8 cellular contexts compared by ENCODE assay signal in the genomic region with DNA sequence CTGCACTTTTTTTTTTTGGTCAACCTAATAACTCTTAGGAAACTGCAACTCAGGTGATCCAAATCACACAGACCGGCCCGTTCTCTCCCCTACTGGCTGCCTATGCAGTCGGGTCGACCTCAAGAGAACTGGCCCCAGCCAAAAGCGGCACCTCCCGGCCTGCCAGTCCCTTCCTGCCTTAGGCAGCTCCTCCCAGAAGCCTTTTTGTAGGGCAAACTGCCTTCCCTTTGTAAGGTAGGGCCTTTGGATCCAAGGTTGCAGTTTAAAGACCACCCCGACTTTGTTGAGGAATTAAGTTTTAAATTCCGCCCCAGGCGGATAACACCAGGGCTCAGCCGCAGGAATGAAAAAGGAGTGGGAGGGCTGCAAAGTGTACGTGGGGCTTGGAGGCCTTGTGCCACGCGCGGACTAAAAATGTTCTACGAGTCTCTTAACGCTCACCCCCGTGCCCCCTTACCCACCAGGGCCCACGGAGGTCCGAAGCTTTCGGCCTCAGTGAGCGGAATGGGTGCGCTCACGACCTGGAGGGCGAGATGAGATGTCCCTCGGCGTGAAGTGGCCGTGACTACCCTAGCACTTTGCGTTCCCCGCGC. TPM values are rescaled to one million over a fixed set of nuclear protein-coding genes. Genes with fewer than 3 reads are reported as not detected.
A peak's percentile ranks its signal among the peaks of the same experiment; 100 is the strongest.
DNase-seq lines count a peak whose midpoint lies in the region; ATAC-seq and TF ChIP-seq lines count a peak whose summit lies in the region.

No MANE protein-coding gene starts in this region.

- 2% methylated on average over 30 of the region's 30 CpGs for WGBS in smooth muscle cell (ENCODE audit: low lambda C conversion rate)

- no peak for ATAC-seq in activated naive CD8-positive, alpha-beta T cell treated with anti-CD3 and anti-CD28 coated beads, Interleukin-2, amount 10 ng/mL, durations not matched to agents 7 days and 5 days (ENCODE audit: low read depth)
- ATAC-seq in HG02588 (IDR thresholded peaks at IDR 0.05; ENCODE audit: unreplicated experiment), result no peak

- peaks cover 18% of the 10 kb centered on the region for H3F3A ChIP-seq in smooth muscle cell (ENCODE audit: low read depth)

- H3K9me3 Mint-ChIP-seq in activated CD4-positive, alpha-beta T cell treated with anti-CD3 and anti-CD28 coated beads, Interleukin-2, amount 10 ng/mL, durations not matched to agents 24 days and 14 days, result no peaks in the 10 kb centered on the region
- no peaks in the 10 kb centered on the region for H3K9me3 Mint-ChIP-seq in activated naive CD8-positive, alpha-beta T cell treated with anti-CD3 and anti-CD28 coated beads, Interleukin-2, amount 10 ng/mL, durations not matched to agents 7 days and 5 days

- peak overlapping the region; percentile 93 for H3K4me3 Mint-ChIP-seq in activated CD4-positive, alpha-beta T cell treated with anti-CD3 and anti-CD28 coated beads, Interleukin-2, amount 10 ng/mL, durations not matched to agents 24 days and 14 days
- peak overlapping the region; percentile 83 for H3K4me3 Mint-ChIP-seq in activated naive CD8-positive, alpha-beta T cell treated with anti-CD3 and anti-CD28 coated beads, Interleukin-2, amount 10 ng/mL, durations not matched to agents 7 days and 5 days

- peak overlapping the region; percentile 96 for H3K9ac ChIP-seq in iPS-15b (ENCODE audit: low read depth, low read length)
- H3K9ac ChIP-seq in smooth muscle cell (ENCODE audit: low read depth), result peak overlapping the region; percentile 36

- POLR2A ChIA-PET in activated naive CD8-positive, alpha-beta T cell treated with anti-CD3 and anti-CD28 coated beads, Interleukin-2, amount 10 ng/mL, durations not matched to agents 7 days and 5 days (lab: Charles Lee), result interaction anchor here (0.5 to 2.8 kb wide), 11 partner anchors 8 to 269 kb away, joined by 3 to 35 read pairs (median 4); a partner anchor contains a TSS

- H2AFZ ChIP-seq in smooth muscle cell (ENCODE audit: low read depth), result no peak overlapping the region

- H3K4me3 ChIP-seq in iPS-15b (ENCODE audit: low read depth, low read length) (peak overlapping the region; percentile 96), smooth muscle cell (peak overlapping the region; percentile 88)

- H4K20me1 ChIP-seq in smooth muscle cell (ENCODE audit: low read depth), result peaks cover 6% of the 10 kb centered on the region

- H3K27me3 Mint-ChIP-seq in activated CD4-positive, alpha-beta T cell treated with anti-CD3 and anti-CD28 coated beads, Interleukin-2, amount 10 ng/mL, durations not matched to agents 24 days and 14 days, result no peaks in the 10 kb centered on the region
- no peaks in the 10 kb centered on the region for H3K27me3 Mint-ChIP-seq in activated naive CD8-positive, alpha-beta T cell treated with anti-CD3 and anti-CD28 coated beads, Interleukin-2, amount 10 ng/mL, durations not matched to agents 7 days and 5 days

- peak overlapping the region; percentile 92 for H3K4me2 ChIP-seq in smooth muscle cell

- H3K79me2 ChIP-seq in smooth muscle cell (ENCODE audit: low read depth), result peaks cover 14% of the 10 kb centered on the region

- peak overlapping the region; percentile 42 for H3K27ac ChIP-seq in smooth muscle cell (ENCODE audit: low read depth)

- no peak for TF ChIP-seq CTCF in smooth muscle cell (IDR thresholded peaks at IDR 0.05; ENCODE audit: borderline replicate concordance, insufficient read depth, poor library complexity, severe bottlenecking)

- DNase-seq in activated CD4-positive, alpha-beta T cell treated with anti-CD3 and anti-CD28 coated beads, Interleukin-2, amount 10 ng/mL, durations not matched to agents 24 days and 14 days, result peak; percentile 76
- DNase-seq in activated CD4-positive, alpha-beta T cell treated with anti-CD3 and anti-CD28 coated beads, Interleukin-2, amount 50 U/mL, for 1 hour, result no peak
- DNase-seq in MV-4-11 (lab: John Stamatoyannopoulos, UW) (peak; percentile 20), smooth muscle cell (lab: John Stamatoyannopoulos, UW; ENCODE audit: unreplicated experiment) (no peak), superior temporal gyrus (ENCODE audit: extremely low spot score) (no peak)
- peak; percentile 34 for DNase-seq in activated naive CD8-positive, alpha-beta T cell treated with anti-CD3 and anti-CD28 coated beads, Interleukin-2, amount 10 ng/mL, durations not matched to agents 7 days and 5 days

- H3K36me3 Mint-ChIP-seq in activated CD4-positive, alpha-beta T cell treated with anti-CD3 and anti-CD28 coated beads, Interleukin-2, amount 10 ng/mL, durations not matched to agents 24 days and 14 days (ENCODE audit: low read depth), result peaks cover 34% of the 10 kb centered on the region
- peaks cover 20% of the 10 kb centered on the region for H3K36me3 Mint-ChIP-seq in activated naive CD8-positive, alpha-beta T cell treated with anti-CD3 and anti-CD28 coated beads, Interleukin-2, amount 10 ng/mL, durations not matched to agents 7 days and 5 days

- H3K36me3 ChIP-seq in iPS-15b (ENCODE audit: control insufficient read depth, insufficient read depth, low read length) (peaks cover 23% of the 10 kb centered on the region), smooth muscle cell (ENCODE audit: low read depth) (peaks cover 4% of the 10 kb centered on the region)

- H3K27ac Mint-ChIP-seq in activated CD4-positive, alpha-beta T cell treated with anti-CD3 and anti-CD28 coated beads, Interleukin-2, amount 10 ng/mL, durations not matched to agents 24 days and 14 days, result peak overlapping the region; percentile 89
- peak overlapping the region; percentile 72 for H3K27ac Mint-ChIP-seq in activated naive CD8-positive, alpha-beta T cell treated with anti-CD3 and anti-CD28 coated beads, Interleukin-2, amount 10 ng/mL, durations not matched to agents 7 days and 5 days

- H3K4me1 Mint-ChIP-seq in activated CD4-positive, alpha-beta T cell treated with anti-CD3 and anti-CD28 coated beads, Interleukin-2, amount 10 ng/mL, durations not matched to agents 24 days and 14 days, result peaks cover 31% of the 10 kb centered on the region
- H3K4me1 Mint-ChIP-seq in activated naive CD8-positive, alpha-beta T cell treated with anti-CD3 and anti-CD28 coated beads, Interleukin-2, amount 10 ng/mL, durations not matched to agents 7 days and 5 days, result peaks cover 40% of the 10 kb centered on the region

- intact Hi-C loops in activated CD4-positive, alpha-beta T cell treated with anti-CD3 and anti-CD28 coated beads, Interleukin-2, amount 10 ng/mL, durations not matched to agents 24 days and 14 days (cut with micrococcal nuclease), result loop anchor here (1.0 to 5.0 kb wide), 5 partner anchors 56 to 268 kb away; a partner anchor contains a TSS

- peaks cover 6% of the 10 kb centered on the region for H3K4me1 ChIP-seq in iPS-15b (ENCODE audit: control insufficient read depth, insufficient read depth, low read length)
- peaks cover 19% of the 10 kb centered on the region for H3K4me1 ChIP-seq in smooth muscle cell (ENCODE audit: low read depth)

- H3K27me3 ChIP-seq in iPS-15b (ENCODE audit: control insufficient read depth, insufficient read depth, low read length) (no peaks in the 10 kb centered on the region), smooth muscle cell (ENCODE audit: low read depth) (no peaks in the 10 kb centered on the region)

- H3K9me3 ChIP-seq in iPS-15b (ENCODE audit: control insufficient read depth, insufficient read depth, low read length) (no peaks in the 10 kb centered on the region), smooth muscle cell (replicated peaks; ENCODE audit: low read depth) (no peaks in the 10 kb centered on the region)

RNA-seq across cellular contexts. Expression of a gene that starts 0.6 kb away (rescaled TPM):
- total RNA-seq in activated CD4-positive, alpha-beta T cell treated with anti-CD3 and anti-CD28 coated beads, Interleukin-2, amount 10 ng/mL, durations not matched to agents 24 days and 14 days, result 18.1 and 20.7 TPM in 2 replicates
- 10 to 100 TPM; 20.8 TPM for total RNA-seq in activated naive CD8-positive, alpha-beta T cell treated with anti-CD3 and anti-CD28 coated beads, Interleukin-2, amount 10 ng/mL, durations not matched to agents 7 days and 5 days
- total RNA-seq in smooth muscle cell, result 16.3 and 16.6 TPM in 2 replicates
- polyA plus RNA-seq in smooth muscle cell, result 14.2 and 16.0 TPM in 2 replicates

RNA-seq across cellular contexts. Expression of a gene that starts 56.7 kb away (rescaled TPM):
- 25.3 and 27.0 TPM in 2 replicates for total RNA-seq in activated CD4-positive, alpha-beta T cell treated with anti-CD3 and anti-CD28 coated beads, Interleukin-2, amount 10 ng/mL, durations not matched to agents 24 days and 14 days
- 10 to 100 TPM; 40.8 to 43.1 TPM for total RNA-seq in activated naive CD8-positive, alpha-beta T cell treated with anti-CD3 and anti-CD28 coated beads, Interleukin-2, amount 10 ng/mL, durations not matched to agents 7 days and 5 days
- total RNA-seq in smooth muscle cell, result 19.3 and 24.5 TPM in 2 replicates
- polyA plus RNA-seq in smooth muscle cell, result 17.8 and 20.6 TPM in 2 replicates

Comparison
In these comparisons a context has a peak if more than half of its experiments do, and no peak if none do; other contexts are left out.
1. DNase-seq: peak in activated CD4-positive, alpha-beta T cell treated with anti-CD3 and anti-CD28 coated beads, Interleukin-2, amount 10 ng/mL, durations not matched to agents 24 days and 14 days (single experiment), MV-4-11 (single experiment) and activated naive CD8-positive, alpha-beta T cell treated with anti-CD3 and anti-CD28 coated beads, Interleukin-2, amount 10 ng/mL, durations not matched to agents 7 days and 5 days (single experiment); none in activated CD4-positive, alpha-beta T cell treated with anti-CD3 and anti-CD28 coated beads, Interleukin-2, amount 50 U/mL, for 1 hour (single experiment), smooth muscle cell (single experiment) and superior temporal gyrus (single experiment).